In genomic region chr1:155591770-155592169, GRCh38 we compare ENCODE assay signal across 9 cellular contexts. TPM values are rescaled to one million over a fixed set of nuclear protein-coding genes. Genes with fewer than 3 reads are reported as not detected.
A peak's percentile ranks its signal among the peaks of the same experiment; 100 is the strongest.
DNase-seq lines count a peak whose midpoint lies in the region; ATAC-seq, FAIRE-seq and TF ChIP-seq lines count a peak whose summit lies in the region.
"Had no signal": no experiment of that assay in that cellular context is flagged by ENCODE, and none has a peak within 500 bp of the region (broad histone marks: within the 10 kb centered on the region; RNA-seq: fewer than 3 reads in every experiment).

No MANE protein-coding gene starts in this region.

- intact Hi-C loops in breast epithelium (cut with DNase I; ENCODE audit: low total_unique reads), result no loop called here
- intact Hi-C loops in kidney (cut with DNase I), result no loop called here

- H3K27ac ChIP-seq in breast epithelium (no peak overlapping the region), kidney (ENCODE audit: low read depth in 2 of 2, low read length in 2 of 2) (no peak overlapping the region), thoracic aorta (no peak overlapping the region)
- H3K27ac ChIP-seq: BLaER1 treated with 17β-estradiol and CSF1 and Interleukin-3, amounts not matched to agents 10 nM and 100 nM had no signal

- no peak overlapping the region for H3K4me3 ChIP-seq in NT2/D1 (ENCODE audit: insufficient read length, low read depth)
- H3K4me3 ChIP-seq in breast epithelium, result no peak overlapping the region
- no peak overlapping the region for H3K4me3 ChIP-seq in kidney (ENCODE audit: low read length in 2 of 2)
- H3K4me3 ChIP-seq in thoracic aorta, result no peak overlapping the region
- H3K4me3 ChIP-seq: BLaER1 treated with 17β-estradiol and CSF1 and Interleukin-3, amounts not matched to agents 10 nM and 100 nM had no signal

- H3K9me3 ChIP-seq in NT2/D1 (ENCODE audit: insufficient read depth, low read length) (no peaks in the 10 kb centered on the region), breast epithelium (no peaks in the 10 kb centered on the region), kidney (ENCODE audit: control insufficient read depth in 1 of 2, low read length in 2 of 2) (no peaks in the 10 kb centered on the region), thoracic aorta (no peaks in the 10 kb centered on the region)
- H3K9me3 ChIP-seq: BLaER1 treated with 17β-estradiol and CSF1 and Interleukin-3, amounts not matched to agents 10 nM and 100 nM had no signal

- H3K4me1 ChIP-seq in NT2/D1 (ENCODE audit: insufficient read depth, insufficient read length) (peaks cover 3% of the 10 kb centered on the region), breast epithelium (no peaks in the 10 kb centered on the region), kidney (ENCODE audit: control insufficient read depth in 1 of 2, insufficient read depth in 1 of 2, low read depth in 1 of 2, low read length in 2 of 2) (no peaks in the 10 kb centered on the region), thoracic aorta (ENCODE audit: control insufficient read depth in 1 of 2, low read depth in 2 of 2) (no peaks in the 10 kb centered on the region)
- H3K4me1 ChIP-seq: BLaER1 treated with 17β-estradiol and CSF1 and Interleukin-3, amounts not matched to agents 10 nM and 100 nM had no signal

- H3K27me3 ChIP-seq in NT2/D1 (ENCODE audit: insufficient read depth, insufficient read length) (no peaks in the 10 kb centered on the region), breast epithelium (no peaks in the 10 kb centered on the region), thoracic aorta (replicated peaks; ENCODE audit: insufficient read depth) (no peaks in the 10 kb centered on the region)
- H3K27me3 ChIP-seq: BLaER1 treated with 17β-estradiol and CSF1 and Interleukin-3, amounts not matched to agents 10 nM and 100 nM had no signal

- TF ChIP-seq POLR2A in breast epithelium (IDR thresholded peaks at IDR 0.05), result no peak

- TF ChIP-seq CTCF in breast epithelium (IDR thresholded peaks at IDR 0.05), result peak; percentile 20 to 51 (median 30)
- peak; percentile 60 for TF ChIP-seq CTCF in kidney (IDR thresholded peaks at IDR 0.05; ENCODE audit: borderline replicate concordance, extremely low read depth, insufficient read depth)
- TF ChIP-seq CTCF in thoracic aorta (IDR thresholded peaks at IDR 0.05), result peak; percentile 54

- peak; percentile 32 for ATAC-seq in thoracic aorta (ENCODE audit: insufficient number of reproducible peaks, low FRiP score, low read depth)

- no peak overlapping the region for H3K9ac ChIP-seq in NT2/D1 (ENCODE audit: insufficient read length, low read depth)
- no peak overlapping the region for H3K9ac ChIP-seq in kidney (ENCODE audit: low read length in 2 of 2)
- H3K9ac ChIP-seq: BLaER1 treated with 17β-estradiol and CSF1 and Interleukin-3, amounts not matched to agents 10 nM and 100 nM had no signal

- H3K36me3 ChIP-seq in NT2/D1 (ENCODE audit: insufficient read depth, insufficient read length, low read length) (no peaks in the 10 kb centered on the region), breast epithelium (no peaks in the 10 kb centered on the region), kidney (ENCODE audit: control insufficient read depth in 1 of 2, insufficient read depth in 2 of 2, low read length in 2 of 2) (no peaks in the 10 kb centered on the region), thoracic aorta (no peaks in the 10 kb centered on the region)

- DNase-seq in NCI-H1436 (lab: John Stamatoyannopoulos, UW) (peak; percentile 68), NCI-H1436 treated with DMSO at 0.1 percent for 48 hours (lab: John Stamatoyannopoulos, UW) (no peak), HuH-7.5 (ENCODE audit: low spot score) (peak; percentile 29), NT2/D1 (ENCODE audit: low read depth, low spot score) (peak; percentile 66), breast epithelium (ENCODE audit: low spot score in 2 of 2) (no peak), kidney (no peak), thoracic aorta (ENCODE audit: low spot score) (no peak), 8988T (no peak)

- FAIRE-seq in kidney (lab: Jason Lieb, UNC), result no peak

RNA-seq across cellular contexts. Expression of gene MSTO1, which starts 18.2 kb away (rescaled TPM):
- total RNA-seq in breast epithelium, result 10 to 100 TPM in 2 of 3 donors, 1 to 10 TPM in 1; 9.6 to 44.2 (median 35.4) TPM
- total RNA-seq in kidney, result 54.0 TPM
- 25.3 TPM for polyA plus RNA-seq in kidney (ENCODE audit: insufficient read depth, low read depth, low replicate concordance)
- 10 to 100 TPM; 15.0 to 25.7 TPM for total RNA-seq in thoracic aorta

RNA-seq across cellular contexts. Expression of gene ASH1L, which starts 29.2 kb away (rescaled TPM):
- total RNA-seq in breast epithelium, result 100 to 1,000 TPM in 1 of 3 donors, 10 to 100 TPM in 2; 83.2 to 103 (median 85.6) TPM
- 68.5 TPM for total RNA-seq in kidney
- 4.2 TPM for polyA plus RNA-seq in kidney (ENCODE audit: insufficient read depth, low read depth, low replicate concordance)
- total RNA-seq in thoracic aorta, result 10 to 100 TPM; 52.7 to 84.2 TPM

Comparison
In these comparisons a context has a peak if more than half of its experiments do, and no peak if none do; other contexts are left out.
1. DNase-seq: peak in NCI-H1436 (single experiment), HuH-7.5 (single experiment) and NT2/D1 (single experiment); none in NCI-H1436 treated with DMSO at 0.1 percent for 48 hours (single experiment), breast epithelium (0 of 2), kidney (single experiment), thoracic aorta (single experiment) and 8988T (single experiment).
2. Peak in every context shown above with its lines, with median percentiles within 50 percentile points of each other: CTCF ChIP-seq.